10 cellular contexts compared by ENCODE assay signal in genomic region chrX:71664202-71664601, GRCh38. TPM values are rescaled to one million over a fixed set of nuclear protein-coding genes. Genes with fewer than 3 reads are reported as not detected.
A peak's percentile ranks its signal among the peaks of the same experiment; 100 is the strongest.
DNase-seq lines count a peak whose midpoint lies in the region; ATAC-seq and TF ChIP-seq lines count a peak whose summit lies in the region.
"Not testable (repeated sequence)": the region's sequence is repeated elsewhere in the genome, so short reads cannot be mapped to it uniquely, and the experiment has no call there.
"Had no signal": no experiment of that assay in that cellular context is flagged by ENCODE, and none has a peak within 500 bp of the region (broad histone marks: within the 10 kb centered on the region; RNA-seq: fewer than 3 reads in every experiment).

No MANE protein-coding gene starts in this region.

- intact Hi-C loops in Calu3 (cut with micrococcal nuclease; ENCODE audit: unreplicated experiment); IMR-90 (cut with micrococcal nuclease): not testable (repeated sequence)

- POLR2A ChIA-PET in IMR-90 (lab: Charles Lee; ENCODE audit: unreplicated experiment): not testable (repeated sequence)

- 0 out of 2 replicates have a peak, but pooled peaks have one; percentile 3 for TF ChIP-seq RAD21 in IMR-90 (IDR thresholded peaks at IDR 0.05; ENCODE audit: low read length)

- not testable (repeated sequence) for H3K23ac ChIP-seq in IMR-90 (ENCODE audit: low read depth, low read length)

- not testable (repeated sequence) for H3K27ac ChIP-seq in IMR-90 (ENCODE audit: insufficient read depth, low read length); brain microvascular endothelial cell; iPS DF 6.9 (ENCODE audit: low read length)

- not testable (repeated sequence) for H2BK20ac ChIP-seq in IMR-90 (ENCODE audit: low read depth, low read length)

- H2BK5ac ChIP-seq in IMR-90 (ENCODE audit: low read depth, low read length, poor library complexity, severe bottlenecking): not testable (repeated sequence)

- not testable (repeated sequence) for H3K4me3 Mint-ChIP-seq in Calu3 (ENCODE audit: low read depth, unreplicated experiment)

- H2AK9ac ChIP-seq in IMR-90 (replicated peaks; ENCODE audit: low read depth, low read length, poor library complexity): not testable (repeated sequence)

- not testable (repeated sequence) for H3K36me3 ChIP-seq in IMR-90 (ENCODE audit: control insufficient read depth, insufficient read depth, low read length); brain microvascular endothelial cell (replicated peaks); iPS DF 6.9 (ENCODE audit: control insufficient read depth, insufficient read depth, low read length)

- not testable (repeated sequence) for H3K27me3 Mint-ChIP-seq in Calu3 (ENCODE audit: unreplicated experiment)

- not testable (repeated sequence) for H3K4me3 ChIP-seq in IMR-90 (ENCODE audit: insufficient read depth, low read depth, low read length); brain microvascular endothelial cell (ENCODE audit: low read depth, low read length); iPS DF 6.9 (ENCODE audit: low read length)

- WGBS in IMR-90 (ENCODE audit: extremely low coverage in 2 of 2, insufficient read length in 1 of 2), 2 experiments: no CpG with 5 or more reads among the region's 8 CpGs
- WGBS in iPS DF 6.9 (ENCODE audit: insufficient coverage, insufficient read length): no CpG with 5 or more reads among the region's 8 CpGs

- TF ChIP-seq POLR2A in IMR-90 (IDR thresholded peaks at IDR 0.05; ENCODE audit: low read depth, low read length): not testable (repeated sequence)

- not testable (repeated sequence) for H3K14ac ChIP-seq in IMR-90 (replicated peaks; ENCODE audit: low read depth, low read length)

- not testable (repeated sequence) for H4K91ac ChIP-seq in IMR-90 (ENCODE audit: insufficient read depth, low read depth, low read length)

- not testable (repeated sequence) for H3K56ac ChIP-seq in IMR-90 (ENCODE audit: extremely low read depth, insufficient read depth, low read length)

- H4K5ac ChIP-seq in IMR-90 (ENCODE audit: low read depth, low read length): not testable (repeated sequence)

- H3K9me1 ChIP-seq in IMR-90 (ENCODE audit: insufficient read depth, low read length): not testable (repeated sequence)

- dilution Hi-C loops in IMR-90 (cut with HindIII; ENCODE audit: low sequenced_read_pairs, unreplicated experiment): not testable (repeated sequence)

- H2BK15ac ChIP-seq in IMR-90 (ENCODE audit: low read depth, low read length): not testable (repeated sequence)

- not testable (repeated sequence) for H3K4ac ChIP-seq in IMR-90 (ENCODE audit: low read depth, low read length)

- not testable (repeated sequence) for H3K9ac ChIP-seq in IMR-90 (ENCODE audit: low read depth, low read length)

- H2BK120ac ChIP-seq in IMR-90 (ENCODE audit: low read depth, low read length): not testable (repeated sequence)

- not testable (repeated sequence) for H3K9me3 ChIP-seq in IMR-90 (ENCODE audit: control insufficient read depth, insufficient read depth, low read length); iPS DF 6.9 (ENCODE audit: control insufficient read depth, insufficient read depth, low read length)

- in situ Hi-C loops in IMR-90 (cut with MboI; ENCODE audit: low sequenced_read_pairs): loop anchor here (25.0 kb wide), 1 partner anchor 198 kb away; no protein-coding TSS in a partner anchor
- in situ Hi-C loops in brain microvascular endothelial cell (cut with HindIII; ENCODE audit: low pct_ligation_motif_present, low sequenced_read_pairs): not testable (repeated sequence)

- H3K9me3 Mint-ChIP-seq in Calu3 (ENCODE audit: low read depth, unreplicated experiment): not testable (repeated sequence)

- not testable (repeated sequence) for H3K36me3 Mint-ChIP-seq in Calu3 (ENCODE audit: insufficient read depth, unreplicated experiment)

- not testable (repeated sequence) for H3K27me3 ChIP-seq in IMR-90 (ENCODE audit: control insufficient read depth, insufficient read depth, low read length); brain microvascular endothelial cell (replicated peaks); iPS DF 6.9 (ENCODE audit: control insufficient read depth, insufficient read depth, low read length)

- DNase-seq in Calu3 (peak; percentile 29), NCI-H510A treated with DMSO at 0.1 percent for 48 hours (lab: John Stamatoyannopoulos, UW) (peak; percentile 18), SKM-1 treated with dmso at 0.1 percent for 144 hours (lab: John Stamatoyannopoulos, UW; ENCODE audit: unreplicated experiment) (peak; percentile 19), iPS DF 6.9 (ENCODE audit: low read depth, low spot score) (peak; percentile 25)
- not testable (repeated sequence) for DNase-seq in IMR-90, brain microvascular endothelial cell
- DNase-seq in stimulated activated CD4-positive, alpha-beta T cell treated with anti-CD3 and anti-CD28 coated beads, Interleukin-1b, Interleukin-23, amount 100 ng/mL, for 48 hours: peak; percentile 12

- H3K4me2 ChIP-seq in IMR-90 (ENCODE audit: low read depth, low read length): not testable (repeated sequence)

- not testable (repeated sequence) for TF ChIP-seq CTCF in Calu3 (IDR thresholded peaks at IDR 0.05; ENCODE audit: unreplicated experiment); IMR-90 (conservative IDR thresholded peaks at IDR 0.05; ENCODE audit: low read depth, low read length)
- peak; percentile 42 for TF ChIP-seq CTCF in brain microvascular endothelial cell (IDR thresholded peaks at IDR 0.05; ENCODE audit: low read depth, low read length, missing control alignments)

- H4K8ac ChIP-seq in IMR-90 (ENCODE audit: low read depth in 2 of 2, low read length in 2 of 2): not testable (repeated sequence)

- not testable (repeated sequence) for BruUV-seq in Calu3 (replicated peaks; lab: Mats Ljungman, UMichigan); IMR-90 (replicated peaks; lab: Mats Ljungman, UMichigan)

- H4K20me1 ChIP-seq in IMR-90 (ENCODE audit: insufficient read depth, low read length): not testable (repeated sequence)

- H3K4me1 ChIP-seq in IMR-90 (ENCODE audit: control insufficient read depth, insufficient read depth, low read length); iPS DF 6.9 (ENCODE audit: control insufficient read depth, insufficient read depth, low read length): not testable (repeated sequence)

- peak; percentile 47 for ATAC-seq in GM18868 (IDR thresholded peaks at IDR 0.05; ENCODE audit: unreplicated experiment)
- peak; percentile 65; the same call in 1 of the 2 replicates for ATAC-seq in IMR-90 (ENCODE audit: low read depth)

- H3K27ac Mint-ChIP-seq in Calu3 (ENCODE audit: unreplicated experiment): not testable (repeated sequence)

- CTCF ChIA-PET in Calu3 (lab: Charles Lee); IMR-90 (lab: Yijun Ruan, JAX): not testable (repeated sequence)

- H2AFZ ChIP-seq in IMR-90 (replicated peaks; ENCODE audit: low read length, poor library complexity): not testable (repeated sequence)

- not testable (repeated sequence) for H3K79me1 ChIP-seq in IMR-90 (ENCODE audit: low read depth in 1 of 2, low read length in 2 of 2)

- H2AK5ac ChIP-seq in IMR-90 (ENCODE audit: low read depth, low read length): not testable (repeated sequence)

- H3K4me1 Mint-ChIP-seq in Calu3 (ENCODE audit: low read depth, unreplicated experiment): not testable (repeated sequence)

- not testable (repeated sequence) for H3K18ac ChIP-seq in IMR-90 (ENCODE audit: low read depth, low read length)

RNA-seq across cellular contexts. Expression of gene CXCR3, which starts 45.9 kb away (rescaled TPM):
- total RNA-seq in Calu3 (2022): not detected in 2 replicates
- total RNA-seq in IMR-90 (2012; rRNA removed): not detected in 2 replicates
- not detected in 2 replicates for polyA plus RNA-seq in IMR-90 (2012; rRNA removed)
- polyA plus RNA-seq in IMR-90 (2012; cell fraction: cytosol; rRNA removed): not detected in 2 replicates
- 0.03 TPM in 1 of 2 replicates, not detected in the other for polyA plus RNA-seq in IMR-90 (2012; cell fraction: nucleus; rRNA removed; ENCODE audit: low replicate concordance)
- total RNA-seq: sigmoid colon had no signal

RNA-seq across cellular contexts. Expression of gene CXorf49, which starts 53.9 kb away (rescaled TPM):
- 0.76 and 2.0 TPM in 2 replicates for total RNA-seq in Calu3 (2022)
- total RNA-seq in IMR-90 (2012; rRNA removed): not detected in 2 replicates
- not detected in 2 replicates for polyA plus RNA-seq in IMR-90 (2012; rRNA removed)
- not detected in 2 replicates for polyA plus RNA-seq in IMR-90 (2012; cell fraction: cytosol; rRNA removed)
- polyA plus RNA-seq in IMR-90 (2012; cell fraction: nucleus; rRNA removed; ENCODE audit: low replicate concordance): not detected in 2 replicates
- total RNA-seq: sigmoid colon, upper lobe of left lung had no signal
- polyA plus RNA-seq: sigmoid colon had no signal
